12 cellular contexts compared by ENCODE assay signal in genomic region chrX:63513825-63514574, GRCh38.
A peak's percentile ranks its signal among the peaks of the same experiment; 100 is the strongest.
DNase-seq lines count a peak whose midpoint lies in the region; ATAC-seq and TF ChIP-seq lines count a peak whose summit lies in the region.
"Had no signal": no experiment of that assay in that cellular context is flagged by ENCODE, and none has a peak within 500 bp of the region (broad histone marks: within the 10 kb centered on the region; RNA-seq: fewer than 3 reads in every experiment).

No MANE protein-coding gene starts in this region.

- H3K9me3 ChIP-seq in right atrium auricular region (no peaks in the 10 kb centered on the region), mammary epithelial cell (replicated peaks; ENCODE audit: insufficient read depth, low read length) (no peaks in the 10 kb centered on the region), tibial nerve (no peaks in the 10 kb centered on the region), Karpas-422 (ENCODE audit: low read length) (no peaks in the 10 kb centered on the region)
- H3K9me3 ChIP-seq: tibial artery had no signal

- H3K79me2 ChIP-seq in mammary epithelial cell (ENCODE audit: insufficient read depth, low read length) (no peaks in the 10 kb centered on the region), Karpas-422 (ENCODE audit: low read length) (peaks cover 29% of the 10 kb centered on the region)

- TF ChIP-seq EP300 in tibial nerve (IDR thresholded peaks at IDR 0.05): peak in 1 of 2 donors; percentile 51

- dilution Hi-C loops in mammary epithelial cell (cut with HindIII; ENCODE audit: low sequenced_read_pairs): no loop called here

- no peaks in the 10 kb centered on the region for H3K9me2 ChIP-seq in Karpas-422 (replicated peaks; ENCODE audit: insufficient read depth, low read length)

- in situ Hi-C loops in mammary epithelial cell (cut with MboI; ENCODE audit: low sequenced_read_pairs in 2 of 2): no loop called here

- H4K20me1 ChIP-seq in mammary epithelial cell (ENCODE audit: insufficient read depth, low read length): no peaks in the 10 kb centered on the region
- no peaks in the 10 kb centered on the region for H4K20me1 ChIP-seq in Karpas-422 (ENCODE audit: insufficient read depth, low read depth, low read length)

- WGBS in mammary epithelial cell (ENCODE audit: low coverage, missing lambda C conversion rate): 40% methylated on average over 5 of the region's 5 CpGs
- WGBS in tibial nerve, 2 donors: 38% methylated on average over 5 of the region's 5 CpGs

- ATAC-seq in Right ventricle myocardium inferior: peak; percentile 78

- H3K9ac ChIP-seq in mammary epithelial cell (ENCODE audit: insufficient read depth, low read length) (no peak overlapping the region), Karpas-422 (ENCODE audit: low read length) (no peak overlapping the region)

- no peak overlapping the region for H3K4me3 ChIP-seq in right atrium auricular region
- H3K4me3 ChIP-seq in mammary epithelial cell (replicated peaks in 1 of 3; ENCODE audit: insufficient read depth in 1 of 3, low read depth in 2 of 3, low read length in 3 of 3): no peak overlapping the region
- no peak overlapping the region for H3K4me3 ChIP-seq in tibial nerve
- no peak overlapping the region for H3K4me3 ChIP-seq in Karpas-422 (ENCODE audit: low read length)
- H3K4me3 ChIP-seq: SK-N-MC, tibial artery had no signal

- no peaks in the 10 kb centered on the region for H3K27me3 ChIP-seq in right atrium auricular region
- H3K27me3 ChIP-seq in mammary epithelial cell (ENCODE audit: insufficient read depth, low read length): no peaks in the 10 kb centered on the region
- H3K27me3 ChIP-seq in tibial nerve: no peaks in the 10 kb centered on the region
- H3K27me3 ChIP-seq in Karpas-422 (ENCODE audit: low read length): no peaks in the 10 kb centered on the region
- H3K27me3 ChIP-seq: tibial artery had no signal

- TF ChIP-seq CTCF in right atrium auricular region (IDR thresholded peaks at IDR 0.05) (no peak), mammary epithelial cell (conservative IDR thresholded peaks at IDR 0.05 in 1 of 2, IDR thresholded peaks at IDR 0.05 in 1 of 2; ENCODE audit: extremely low read depth in 1 of 2, insufficient read depth in 1 of 2, low read depth in 1 of 2, low read length in 2 of 2) (no peak), tibial nerve (IDR thresholded peaks at IDR 0.05) (no peak)

- H3K4me2 ChIP-seq in mammary epithelial cell (ENCODE audit: insufficient read depth, low read depth, low read length) (no peak overlapping the region), Karpas-422 (ENCODE audit: low read depth, low read length, poor library complexity, severe bottlenecking) (no peak overlapping the region)

- CTCF ChIA-PET in mammary epithelial cell (lab: Charles Lee; ENCODE audit: low non-redundant PET): no interaction called here

- H3K4me1 ChIP-seq in right atrium auricular region (peaks cover 0 to 11% of the 10 kb centered on the region in 2 donors), mammary epithelial cell (ENCODE audit: insufficient read depth, low read length) (no peaks in the 10 kb centered on the region), tibial nerve (peaks cover 0 to 14% (median 0%) of the 10 kb centered on the region in 4 donors), Karpas-422 (ENCODE audit: low read length) (no peaks in the 10 kb centered on the region)

- H3K27ac ChIP-seq in right atrium auricular region: no peak overlapping the region
- no peak overlapping the region for H3K27ac ChIP-seq in mammary epithelial cell (ENCODE audit: insufficient read depth, low read depth, low read length)
- no peak overlapping the region for H3K27ac ChIP-seq in tibial nerve
- H3K27ac ChIP-seq in caudate nucleus (ENCODE audit: low read depth, low read length): no peak overlapping the region
- H3K27ac ChIP-seq in Karpas-422 (ENCODE audit: low read length): no peak overlapping the region
- H3K27ac ChIP-seq: SK-N-MC, tibial artery had no signal

- DNase-seq in Right ventricle myocardium inferior (ENCODE audit: missing footprints) (no peak), right atrium auricular region (ENCODE audit: low spot score) (no peak), mammary epithelial cell (peak; percentile 6), iris pigment epithelial cell (ENCODE audit: low read depth) (peak; percentile 68), tibial nerve (ENCODE audit: low spot score in 2 of 2) (peak; percentile 12 to 18), caudate nucleus (lab: John Stamatoyannopoulos, UW) (no peak), Karpas-422 (no peak)
- no peak for DNase-seq in stimulated activated CD4-positive, alpha-beta T cell treated with anti-CD3 and anti-CD28 coated beads, Interleukin-4, amount 100 ng/mL, for 24 hours
- DNase-seq: activated CD4-positive, alpha-beta T cell treated with anti-CD3 and anti-CD28 coated beads for 1 hour; NCI-H1105; tibial artery had no signal

- no peak for TF ChIP-seq POLR2A in tibial nerve (IDR thresholded peaks at IDR 0.05)

- no peaks in the 10 kb centered on the region for H3K36me3 ChIP-seq in right atrium auricular region
- no peaks in the 10 kb centered on the region for H3K36me3 ChIP-seq in mammary epithelial cell (ENCODE audit: insufficient read depth, low read length)
- no peaks in the 10 kb centered on the region for H3K36me3 ChIP-seq in tibial nerve
- no peaks in the 10 kb centered on the region for H3K36me3 ChIP-seq in Karpas-422 (ENCODE audit: insufficient read depth, low read length)
- H3K36me3 ChIP-seq: tibial artery had no signal

- BruUV-seq in mammary epithelial cell (replicated peaks; lab: Mats Ljungman, UMichigan): no TSS peak

- intact Hi-C loops in Right ventricle myocardium inferior (cut with DNase I) (no loop called here), mammary epithelial cell (cut with micrococcal nuclease) (no loop called here)

- H2AFZ ChIP-seq in mammary epithelial cell (ENCODE audit: low read depth, low read length) (no peak overlapping the region), Karpas-422 (ENCODE audit: low read length) (no peak overlapping the region)

Comparison
In these comparisons a context has a peak if more than half of its experiments do, and no peak if none do; other contexts are left out.
1. DNase-seq: peak in mammary epithelial cell (single experiment), iris pigment epithelial cell (single experiment) and tibial nerve (2 of 2); none in Right ventricle myocardium inferior (single experiment), right atrium auricular region (single experiment), caudate nucleus (0 of 61), stimulated activated CD4-positive, alpha-beta T cell treated with anti-CD3 and anti-CD28 coated beads, Interleukin-4, amount 100 ng/mL, for 24 hours (single experiment) and Karpas-422 (single experiment).